In the genomic region with DNA sequence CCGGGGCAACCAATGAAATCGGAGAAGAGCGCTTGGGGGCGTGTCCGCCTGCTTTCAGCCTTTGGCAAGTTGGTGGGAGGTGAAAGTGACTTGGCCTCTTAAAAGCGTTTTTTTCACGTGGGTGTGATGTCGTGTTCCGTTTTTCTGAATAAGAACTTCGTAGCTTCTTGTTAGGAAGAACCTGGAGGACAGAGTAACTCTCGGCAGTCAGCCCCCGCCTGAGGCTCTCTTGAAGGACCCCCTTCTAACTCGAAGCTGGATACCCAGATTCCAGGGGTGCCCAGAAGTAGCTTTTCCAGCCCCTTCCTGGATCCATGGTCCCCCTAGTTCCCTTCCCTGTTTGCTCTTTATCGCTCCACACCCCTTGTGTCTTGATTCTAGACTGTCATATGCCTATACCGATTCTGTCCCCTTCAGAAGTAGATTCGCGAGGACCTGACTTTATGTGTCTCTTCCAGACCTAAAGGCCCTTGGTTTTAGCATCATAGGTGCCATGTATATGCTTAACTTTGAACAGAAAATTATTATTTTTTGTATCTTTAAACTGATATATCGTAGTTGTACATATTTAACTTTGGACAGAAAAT, we compare ENCODE assay signal across 1 cellular context.
A peak's percentile ranks its signal among the peaks of the same experiment; 100 is the strongest.
TF ChIP-seq lines count a peak whose summit lies in the region.

No MANE protein-coding gene starts in this region.

TF ChIP-seq in SK-N-SH, 30 proteins besides CTCF, POLR2A, EP300 and RAD21 (continued from another document):
- TF ChIP-seq, protein P1, sequence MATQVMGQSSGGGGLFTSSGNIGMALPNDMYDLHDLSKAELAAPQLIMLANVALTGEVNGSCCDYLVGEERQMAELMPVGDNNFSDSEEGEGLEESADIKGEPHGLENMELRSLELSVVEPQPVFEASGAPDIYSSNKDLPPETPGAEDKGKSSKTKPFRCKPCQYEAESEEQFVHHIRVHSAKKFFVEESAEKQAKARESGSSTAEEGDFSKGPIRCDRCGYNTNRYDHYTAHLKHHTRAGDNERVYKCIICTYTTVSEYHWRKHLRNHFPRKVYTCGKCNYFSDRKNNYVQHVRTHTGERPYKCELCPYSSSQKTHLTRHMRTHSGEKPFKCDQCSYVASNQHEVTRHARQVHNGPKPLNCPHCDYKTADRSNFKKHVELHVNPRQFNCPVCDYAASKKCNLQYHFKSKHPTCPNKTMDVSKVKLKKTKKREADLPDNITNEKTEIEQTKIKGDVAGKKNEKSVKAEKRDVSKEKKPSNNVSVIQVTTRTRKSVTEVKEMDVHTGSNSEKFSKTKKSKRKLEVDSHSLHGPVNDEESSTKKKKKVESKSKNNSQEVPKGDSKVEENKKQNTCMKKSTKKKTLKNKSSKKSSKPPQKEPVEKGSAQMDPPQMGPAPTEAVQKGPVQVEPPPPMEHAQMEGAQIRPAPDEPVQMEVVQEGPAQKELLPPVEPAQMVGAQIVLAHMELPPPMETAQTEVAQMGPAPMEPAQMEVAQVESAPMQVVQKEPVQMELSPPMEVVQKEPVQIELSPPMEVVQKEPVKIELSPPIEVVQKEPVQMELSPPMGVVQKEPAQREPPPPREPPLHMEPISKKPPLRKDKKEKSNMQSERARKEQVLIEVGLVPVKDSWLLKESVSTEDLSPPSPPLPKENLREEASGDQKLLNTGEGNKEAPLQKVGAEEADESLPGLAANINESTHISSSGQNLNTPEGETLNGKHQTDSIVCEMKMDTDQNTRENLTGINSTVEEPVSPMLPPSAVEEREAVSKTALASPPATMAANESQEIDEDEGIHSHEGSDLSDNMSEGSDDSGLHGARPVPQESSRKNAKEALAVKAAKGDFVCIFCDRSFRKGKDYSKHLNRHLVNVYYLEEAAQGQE (IDR thresholded peaks at IDR 0.05; ENCODE audit: low read depth, low read length), result no peak
- TF ChIP-seq YY1 (IDR thresholded peaks at IDR 0.05; ENCODE audit: low read depth) (no peak), POLR2AphosphoS5 (IDR thresholded peaks at IDR 0.05; ENCODE audit: low read depth, low read length) (peak; percentile 75), FOSL2 (IDR thresholded peaks at IDR 0.05; ENCODE audit: borderline replicate concordance, low read depth) (no peak), RXRA (IDR thresholded peaks at IDR 0.05; ENCODE audit: borderline replicate concordance, low read depth) (no peak), SIN3A (IDR thresholded peaks at IDR 0.05; ENCODE audit: borderline replicate concordance, low read depth, low read length) (no peak)
- TF ChIP-seq, protein P2, sequence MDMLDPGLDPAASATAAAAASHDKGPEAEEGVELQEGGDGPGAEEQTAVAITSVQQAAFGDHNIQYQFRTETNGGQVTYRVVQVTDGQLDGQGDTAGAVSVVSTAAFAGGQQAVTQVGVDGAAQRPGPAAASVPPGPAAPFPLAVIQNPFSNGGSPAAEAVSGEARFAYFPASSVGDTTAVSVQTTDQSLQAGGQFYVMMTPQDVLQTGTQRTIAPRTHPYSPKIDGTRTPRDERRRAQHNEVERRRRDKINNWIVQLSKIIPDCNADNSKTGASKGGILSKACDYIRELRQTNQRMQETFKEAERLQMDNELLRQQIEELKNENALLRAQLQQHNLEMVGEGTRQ (IDR thresholded peaks at IDR 0.05; ENCODE audit: borderline replicate concordance, low read depth, low read length), result no peak
